10 cellular contexts compared by ENCODE assay signal in genomic region chr20:22371843-22372242, GRCh38.
DNase-seq lines count a peak whose midpoint lies in the region; ATAC-seq and TF ChIP-seq lines count a peak whose summit lies in the region.
"Had no signal": no experiment of that assay in that cellular context is flagged by ENCODE, and none has a peak within 500 bp of the region (broad histone marks: within the 10 kb centered on the region; RNA-seq: fewer than 3 reads in every experiment).

No MANE protein-coding gene starts in this region.

- H3K36me3 ChIP-seq in MM.1S (replicated peaks; ENCODE audit: insufficient read depth, low read length) = no peaks in the 10 kb centered on the region

- H3K27me3 ChIP-seq in H9 (ENCODE audit: insufficient read depth, low read length) = no peaks in the 10 kb centered on the region; the same call in 1 of the 2 replicates
- 0 out of 2 replicates have a peak, but pooled peaks cover 3% of the 10 kb centered on the region for H3K27me3 ChIP-seq in MM.1S (replicated peaks; ENCODE audit: insufficient read depth, low read length)

- H3K27ac Mint-ChIP-seq in H9 = no peak overlapping the region
- H3K27ac Mint-ChIP-seq: nephron had no signal

- H3K23ac ChIP-seq in H9 (ENCODE audit: insufficient read length, low read depth, low read length) = no peak overlapping the region

- H4K91ac ChIP-seq in H9 (ENCODE audit: insufficient read length, low read depth, low read length) = no peak overlapping the region

- H3K9me3 ChIP-seq in H9 (ENCODE audit: control insufficient read depth, low read depth, low read length) (no peaks in the 10 kb centered on the region), MM.1S (replicated peaks; ENCODE audit: insufficient read depth, low read length) (no peaks in the 10 kb centered on the region)

- H3K79me1 ChIP-seq in H9 (ENCODE audit: insufficient read depth, low read depth, low read length, poor library complexity, severe bottlenecking) = no peaks in the 10 kb centered on the region

- DNase-seq in H9 (no peak), MM.1S (peak; percentile 82), germinal center (ENCODE audit: low spot score) (peak; percentile 5), 8988T (no peak), glomerular visceral epithelial cell (ENCODE audit: extremely low spot score) (no peak), DMS 273 treated with DMSO at 0.1 percent for 48 hours (lab: John Stamatoyannopoulos, UW) (no peak), SHP77 treated with DMSO at 0.1 percent for 48 hours (lab: John Stamatoyannopoulos, UW) (no peak)

- H3K18ac ChIP-seq in H9 (ENCODE audit: insufficient read length, low read depth, low read length) = no peak overlapping the region

- no peak overlapping the region for H2BK20ac ChIP-seq in H9 (ENCODE audit: low read depth, low read length, poor library complexity, severe bottlenecking)

- H4K20me1 ChIP-seq in H9 (ENCODE audit: control insufficient read depth, insufficient read depth, insufficient read length) (no peaks in the 10 kb centered on the region), MM.1S (ENCODE audit: insufficient read depth, low read length) (no peaks in the 10 kb centered on the region)

- peaks cover 11 to 12% of the 10 kb centered on the region in 2 experiments for H3K4me1 Mint-ChIP-seq in H9

- H3K79me2 ChIP-seq in H9 (ENCODE audit: insufficient read depth, low read length) (no peaks in the 10 kb centered on the region), MM.1S (ENCODE audit: low read length) (no peaks in the 10 kb centered on the region)

- H3T11ph ChIP-seq in H9 (ENCODE audit: low read length) = no peak overlapping the region

- H3K4ac ChIP-seq in H9 (ENCODE audit: low read depth, low read length) = no peak overlapping the region

- no peak overlapping the region for H4K8ac ChIP-seq in H9 (replicated peaks; ENCODE audit: insufficient read length, low read depth, low read length)

- H3K4me3 ChIP-seq in MM.1S (ENCODE audit: low read length) = no peak overlapping the region

- no peaks in the 10 kb centered on the region for H3K9me3 Mint-ChIP-seq in H9
- H3K9me3 Mint-ChIP-seq: nephron had no signal

- TF ChIP-seq CTCF in H9 (conservative IDR thresholded peaks at IDR 0.05) = no peak
- no peak for TF ChIP-seq CTCF in MM.1S (IDR thresholded peaks at IDR 0.05; ENCODE audit: low read length)

- peaks cover 11% of the 10 kb centered on the region; the same call in 1 of the 2 replicates for H3F3A ChIP-seq in MM.1S (ENCODE audit: insufficient read depth, low read length)

- H3K4me2 ChIP-seq in H9 (ENCODE audit: insufficient read depth, insufficient read length, low read length) (peak overlapping the region; percentile 12), MM.1S (ENCODE audit: low read depth, low read length) (peak overlapping the region; percentile 60)

- H2BK15ac ChIP-seq in H9 (ENCODE audit: low read depth, low read length) = no peak overlapping the region

- H3K27ac ChIP-seq in H9 (ENCODE audit: insufficient read length, low read depth, low read length) (no peak overlapping the region), MM.1S (ENCODE audit: low read length) (no peak overlapping the region)
- H3K27ac ChIP-seq: epithelial cell of prostate had no signal

- H3K9me2 ChIP-seq in MM.1S (replicated peaks; ENCODE audit: insufficient read depth, low read length) = no peaks in the 10 kb centered on the region

- H2AFZ ChIP-seq in H9 (ENCODE audit: low read length) (no peak overlapping the region), MM.1S (ENCODE audit: low read length) (no peak overlapping the region)

- H3K4me1 ChIP-seq in H9 (ENCODE audit: insufficient read depth, low read length) (no peaks in the 10 kb centered on the region; the same call in 1 of the 2 replicates), MM.1S (ENCODE audit: low read length) (peaks cover 6% of the 10 kb centered on the region)

- no peak overlapping the region for H3K9ac ChIP-seq in H9 (ENCODE audit: extremely low read depth, insufficient read length, low read length)
- H3K9ac ChIP-seq in MM.1S (ENCODE audit: low read length) = no peak overlapping the region

- no peak overlapping the region for H2BK5ac ChIP-seq in H9 (ENCODE audit: insufficient read length, low read length)

- H3K14ac ChIP-seq in H9 (ENCODE audit: insufficient read depth, low read length) = no peak overlapping the region

- no peak overlapping the region for H2AK5ac ChIP-seq in H9 (ENCODE audit: insufficient read length, low read length)

- H4K5ac ChIP-seq in H9 (ENCODE audit: insufficient read length, low read depth, low read length) = no peak overlapping the region

- H3K36me3 Mint-ChIP-seq in H9 (ENCODE audit: insufficient read depth in 1 of 3, low read depth in 3 of 3) = no peaks in the 10 kb centered on the region

- no CpG with 5 or more reads among the region's 5 CpGs for WGBS in H9 (ENCODE audit: extremely low coverage, insufficient read length, low lambda C conversion rate)

- no peak overlapping the region for H3K56ac ChIP-seq in H9 (ENCODE audit: insufficient read length, low read depth, low read length)

- no peaks in the 10 kb centered on the region for H3K23me2 ChIP-seq in H9 (ENCODE audit: insufficient read length, low read depth, low read length, poor library complexity, severe bottlenecking)

- no peak overlapping the region; a peak in 1 of 5 replicates for H3K4me3 Mint-ChIP-seq in H9
- H3K4me3 Mint-ChIP-seq: nephron had no signal

- no peak overlapping the region for H2BK120ac ChIP-seq in H9 (ENCODE audit: low read depth, low read length, poor library complexity, severe bottlenecking)

- ATAC-seq in GM18519 (IDR thresholded peaks at IDR 0.05; ENCODE audit: low FRiP score, unreplicated experiment) = peak; percentile 86

- peaks cover 66% of the 10 kb centered on the region for H3K27me3 Mint-ChIP-seq in H9 (ENCODE audit: low read depth)

- H2BK12ac ChIP-seq in H9 (ENCODE audit: insufficient read length, low read depth, low read length) = no peak overlapping the region

Comparison
In these comparisons a context has a peak if more than half of its experiments do, and no peak if none do; other contexts are left out.
1. DNase-seq: peak in MM.1S (single experiment) and germinal center (single experiment); none in H9 (single experiment), 8988T (single experiment), glomerular visceral epithelial cell (single experiment), DMS 273 treated with DMSO at 0.1 percent for 48 hours (single experiment) and SHP77 treated with DMSO at 0.1 percent for 48 hours (single experiment).